In genomic region chr3:107235923-107236315, GRCh38 we compare ENCODE assay signal across 8 cellular contexts.
DNase-seq lines count a peak whose midpoint lies in the region; ATAC-seq lines count a peak whose summit lies in the region.

No MANE protein-coding gene starts in this region.

- peaks cover 22% of the 10 kb centered on the region for H3K27me3 Mint-ChIP-seq in activated naive CD8-positive, alpha-beta T cell treated with anti-CD3 and anti-CD28 coated beads for 36 hours

- no peak overlapping the region for H3K27ac Mint-ChIP-seq in activated naive CD8-positive, alpha-beta T cell treated with anti-CD3 and anti-CD28 coated beads for 36 hours

- ATAC-seq in GM21529 (IDR thresholded peaks at IDR 0.05; ENCODE audit: unreplicated experiment), result peak; percentile 51

- peak overlapping the region; percentile 56 for H3K4me3 Mint-ChIP-seq in activated naive CD8-positive, alpha-beta T cell treated with anti-CD3 and anti-CD28 coated beads for 36 hours

- no peaks in the 10 kb centered on the region for H3K36me3 Mint-ChIP-seq in activated naive CD8-positive, alpha-beta T cell treated with anti-CD3 and anti-CD28 coated beads for 36 hours

- peaks cover 1% of the 10 kb centered on the region for H3K4me1 Mint-ChIP-seq in activated naive CD8-positive, alpha-beta T cell treated with anti-CD3 and anti-CD28 coated beads for 36 hours

- in situ Hi-C loops in KBM-7 (cut with MboI; ENCODE audit: low pct_unique_long_range_greater_than_20kb, low sequenced_read_pairs), result loop anchor here (25.0 kb wide), 1 partner anchor 601 kb away; no protein-coding TSS in a partner anchor

- H3K9me3 Mint-ChIP-seq in activated naive CD8-positive, alpha-beta T cell treated with anti-CD3 and anti-CD28 coated beads for 36 hours, result no peaks in the 10 kb centered on the region

- peak; percentile 87 for DNase-seq in EL
- DNase-seq in KBM-7, result peak; percentile 61
- peak; percentile 88 for DNase-seq in OCI-M1 (lab: John Stamatoyannopoulos, UW)
- peak; percentile 28 for DNase-seq in activated naive CD8-positive, alpha-beta T cell treated with anti-CD3 and anti-CD28 coated beads for 36 hours
- peak; percentile 69 for DNase-seq in germinal center (ENCODE audit: low spot score)
- DNase-seq in non-pigmented ciliary epithelial cell (ENCODE audit: low read depth), result peak; percentile 79
- no peak for DNase-seq in NK-92 (lab: John Stamatoyannopoulos, UW; ENCODE audit: unreplicated experiment)
